ENCODE assay signal across 1 cellular context in genomic region chrX:153477039-153477438, GRCh38.
TF ChIP-seq lines count a peak whose summit lies in the region.

No MANE protein-coding gene starts in this region.

TF ChIP-seq in H1, 55 proteins besides CTCF, POLR2A, EP300 and RAD21 (continued from another document):
- 0 out of 2 replicates have a peak, but pooled peaks have one; percentile 38 for TF ChIP-seq TCF12 (IDR thresholded peaks at IDR 0.05; ENCODE audit: low read depth, low read length)
